Comparison of ENCODE assay signal across 8 cellular contexts in the genomic region with DNA sequence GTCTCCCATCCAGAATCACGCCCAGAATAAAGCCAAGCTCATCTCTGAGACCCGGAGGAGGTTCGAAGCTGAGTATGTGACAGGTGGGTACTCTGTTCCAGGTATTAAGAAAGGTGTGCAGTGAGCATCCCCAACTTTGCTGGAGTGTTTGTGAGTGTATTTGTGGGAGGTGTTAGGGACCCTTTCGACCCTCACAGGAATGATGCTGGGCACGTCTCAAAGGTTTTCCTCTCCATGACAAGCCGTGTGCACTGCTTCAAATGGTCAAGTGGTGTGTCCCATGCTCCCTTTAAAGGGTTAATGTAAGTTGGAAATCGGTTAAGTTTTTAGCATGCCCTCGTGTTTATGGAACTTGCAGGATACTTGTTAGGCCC. TPM values are rescaled to one million over a fixed set of nuclear protein-coding genes. Genes with fewer than 3 reads are reported as not detected.
DNase-seq lines count a peak whose midpoint lies in the region; ATAC-seq, FAIRE-seq and TF ChIP-seq lines count a peak whose summit lies in the region.

No MANE protein-coding gene starts in this region.

- ATAC-seq in HG03135 (IDR thresholded peaks at IDR 0.05; ENCODE audit: unreplicated experiment) (no peak), GM19397 (IDR thresholded peaks at IDR 0.05; ENCODE audit: unreplicated experiment) (no peak)

- H3K9me3 ChIP-seq in SU-DHL-6 (ENCODE audit: insufficient read depth, low read length) (no peaks in the 10 kb centered on the region), sigmoid colon (no peaks in the 10 kb centered on the region)

- peak overlapping the region; percentile 84 for H3K4me2 ChIP-seq in SU-DHL-6 (ENCODE audit: low read depth, low read length, poor library complexity, severe bottlenecking)

- H3F3A ChIP-seq in SU-DHL-6 (ENCODE audit: insufficient read depth), result no peaks in the 10 kb centered on the region

- 0 out of 2 replicates have a peak, but pooled peaks have one; percentile 6 for TF ChIP-seq POLR2A in GM12892 (IDR thresholded peaks at IDR 0.05; ENCODE audit: low read depth, low read length)
- TF ChIP-seq POLR2A in sigmoid colon (IDR thresholded peaks at IDR 0.05), result no peak

- peaks cover 5% of the 10 kb centered on the region; the same call in 1 of the 2 replicates for H3K36me3 ChIP-seq in SU-DHL-6 (ENCODE audit: low read length)
- no peaks in the 10 kb centered on the region for H3K36me3 ChIP-seq in sigmoid colon

- H3K27ac ChIP-seq in SU-DHL-6 (ENCODE audit: low read depth, low read length) (peak overlapping the region; percentile 53; the same call in 1 of the 2 replicates), sigmoid colon (peak overlapping the region; percentile 83 to 84 (median 84))

- FAIRE-seq in GM12892 (lab: Jason Lieb, UNC), result no peak

- DNase-seq in GM12892 (ENCODE audit: insufficient read length) (no peak), fibroblast of the aortic adventitia (ENCODE audit: low read depth) (no peak), sigmoid colon (no peak), NCI-H2029 treated with DMSO at 0.1 percent for 48 hours (lab: John Stamatoyannopoulos, UW) (no peak), COLO668 (lab: John Stamatoyannopoulos, UW; ENCODE audit: unreplicated experiment) (no peak)

- H3K4me3 ChIP-seq in SU-DHL-6 (ENCODE audit: insufficient read depth, low read length, poor library complexity, severe bottlenecking) (peak overlapping the region; percentile 82), fibroblast of the aortic adventitia (ENCODE audit: low read depth, low read length) (peak overlapping the region; percentile 83), sigmoid colon (peak overlapping the region; percentile 69 to 71 (median 71))

- peak overlapping the region; percentile 73 for H2AFZ ChIP-seq in SU-DHL-6 (ENCODE audit: low read depth, low read length, severe bottlenecking)

- no peaks in the 10 kb centered on the region for H3K27me3 ChIP-seq in SU-DHL-6 (ENCODE audit: low read length)
- H3K27me3 ChIP-seq in sigmoid colon, result no peaks in the 10 kb centered on the region

- H3K9ac ChIP-seq in SU-DHL-6 (ENCODE audit: low read length), result peak overlapping the region; percentile 82

- no peaks in the 10 kb centered on the region for H4K20me1 ChIP-seq in SU-DHL-6 (ENCODE audit: low read depth, low read length)

- TF ChIP-seq CTCF in SU-DHL-6 (IDR thresholded peaks at IDR 0.05; ENCODE audit: insufficient read depth, low read length, poor library complexity, severe bottlenecking), result no peak
- TF ChIP-seq CTCF in fibroblast of the aortic adventitia (IDR thresholded peaks at IDR 0.05; ENCODE audit: insufficient read depth, low read length), result no peak
- no peak for TF ChIP-seq CTCF in sigmoid colon (IDR thresholded peaks at IDR 0.05)

- 0 to 3% methylated on average over 8 of the region's 8 CpGs for whole genome bisulfite sequencing in sigmoid colon, 2 donors

- peaks cover 56% of the 10 kb centered on the region for H3K79me2 ChIP-seq in SU-DHL-6 (ENCODE audit: insufficient read depth, low read length)

- no peak for TF ChIP-seq EP300 in sigmoid colon (IDR thresholded peaks at IDR 0.05)

- intact Hi-C loops in sigmoid colon (cut with DNase I), result loop anchor here (5.0 kb wide), 2 partner anchors 799 to 841 kb away; no protein-coding TSS in a partner anchor

- peaks cover 0 to 8% (median 3%) of the 10 kb centered on the region in 4 donors for H3K4me1 ChIP-seq in sigmoid colon

- no peaks in the 10 kb centered on the region for H3K9me2 ChIP-seq in SU-DHL-6 (replicated peaks; ENCODE audit: insufficient read depth, low read length)

RNA-seq across cellular contexts. Expression of a gene that starts 0.4 kb away (rescaled TPM):
- polyA plus RNA-seq in GM12892 (2012; ENCODE audit: missing spikeins), result 6.6 TPM
- total RNA-seq in fibroblast of the aortic adventitia (ENCODE audit: low replicate concordance), result 25.5 and 30.5 TPM in 2 replicates
- 10 to 100 TPM; 14.3 to 22.1 (median 20.4) TPM for total RNA-seq in sigmoid colon
- 1 to 10 TPM; 3.0 to 6.9 (median 4.3) TPM for polyA plus RNA-seq in sigmoid colon

RNA-seq across cellular contexts. Expression of a gene that starts 0.8 kb away (rescaled TPM):
- polyA plus RNA-seq in GM12892 (2012; ENCODE audit: missing spikeins), result 5.9 TPM
- total RNA-seq in fibroblast of the aortic adventitia (ENCODE audit: low replicate concordance) (4.0 and 12.7 TPM in 2 replicates), sigmoid colon (1 to 10 TPM; 1.4 to 4.4 (median 1.8) TPM)
- polyA plus RNA-seq in sigmoid colon, result under 1 TPM; under 0.01 to 0.89 (median 0.23) TPM
